ENCODE assay signal across 10 cellular contexts in the genomic region with DNA sequence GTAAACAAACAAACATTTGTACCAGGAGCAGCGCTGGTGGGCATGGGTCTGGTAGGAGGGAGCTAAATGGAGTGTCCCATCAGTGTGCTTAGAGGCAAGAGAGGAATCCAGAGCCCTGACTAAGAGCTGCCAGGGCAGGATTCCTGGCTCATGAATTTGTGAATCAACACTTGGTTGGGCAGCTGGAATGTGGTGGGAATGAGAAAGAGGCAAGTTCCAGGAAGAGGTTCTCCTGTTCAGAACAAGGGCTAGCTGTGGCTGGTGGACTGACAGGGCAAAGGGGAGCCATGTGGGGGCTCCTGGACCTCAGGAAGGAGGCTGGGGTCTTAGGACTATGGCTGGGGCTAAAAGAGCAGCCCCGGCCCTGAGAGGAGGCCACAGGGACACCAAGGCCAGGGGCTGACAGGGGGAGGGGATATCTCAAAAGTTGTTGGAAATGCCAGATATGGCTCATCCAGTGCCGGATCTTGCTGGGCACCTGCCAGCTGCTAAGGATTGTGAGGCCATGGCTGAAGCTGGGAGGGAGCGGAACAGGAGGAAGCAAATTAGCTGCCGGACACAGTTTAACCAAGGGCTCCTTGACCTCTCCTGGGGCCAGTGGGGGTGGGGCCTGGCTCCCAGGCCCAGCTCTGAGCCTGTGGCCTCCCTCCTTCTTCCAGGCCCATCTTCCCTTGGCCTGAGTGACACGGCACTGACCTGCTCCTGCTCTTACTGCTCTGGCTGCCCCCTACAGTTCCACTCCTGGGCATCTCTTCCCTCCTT. TPM values are rescaled to one million over a fixed set of nuclear protein-coding genes. Genes with fewer than 3 reads are reported as not detected.
DNase-seq lines count a peak whose midpoint lies in the region; ATAC-seq and TF ChIP-seq lines count a peak whose summit lies in the region.
"Had no signal": no experiment of that assay in that cellular context is flagged by ENCODE, and none has a peak within 500 bp of the region (broad histone marks: within the 10 kb centered on the region; RNA-seq: fewer than 3 reads in every experiment).

No MANE protein-coding gene starts in this region.

- peaks cover 10% of the 10 kb centered on the region for H3K27me3 Mint-ChIP-seq in activated CD8-positive, alpha-beta memory T cell treated with anti-CD3 and anti-CD28 coated beads, Interleukin-2, amount 10 ng/mL, durations not matched to agents 7 days and 5 days

- no peak for TF ChIP-seq POLR2A in right lobe of liver (IDR thresholded peaks at IDR 0.05)

- H3K27me3 ChIP-seq in right lobe of liver = no peaks in the 10 kb centered on the region

- H3K27ac ChIP-seq in coronary artery (peak overlapping the region; percentile 89 to 93), right lobe of liver (peak overlapping the region in 1 of 3 donors; percentile 22)

- no peak for ATAC-seq in activated CD8-positive, alpha-beta memory T cell treated with anti-CD3 and anti-CD28 coated beads, Interleukin-2, amount 10 ng/mL, durations not matched to agents 7 days and 5 days
- ATAC-seq in right lobe of liver (peak; percentile 34 to 63 (median 46)), HG03521 (IDR thresholded peaks at IDR 0.05; ENCODE audit: unreplicated experiment) (no peak)

- no peak for TF ChIP-seq CTCF in coronary artery (IDR thresholded peaks at IDR 0.05)
- TF ChIP-seq CTCF in right lobe of liver (IDR thresholded peaks at IDR 0.05) = no peak

- no peaks in the 10 kb centered on the region for H3K4me1 ChIP-seq in right lobe of liver

- H3K27ac Mint-ChIP-seq in activated CD8-positive, alpha-beta memory T cell treated with anti-CD3 and anti-CD28 coated beads, Interleukin-2, amount 10 ng/mL, durations not matched to agents 7 days and 5 days = no peak overlapping the region
- H3K27ac Mint-ChIP-seq: activated CD4-positive, alpha-beta T cell treated with anti-CD3 and anti-CD28 coated beads, Interleukin-2, amount 10 ng/mL, durations not matched to agents 24 days and 14 days had no signal

- no peaks in the 10 kb centered on the region for H3K36me3 ChIP-seq in right lobe of liver

- H3K4me1 Mint-ChIP-seq in activated CD8-positive, alpha-beta memory T cell treated with anti-CD3 and anti-CD28 coated beads, Interleukin-2, amount 10 ng/mL, durations not matched to agents 7 days and 5 days = peaks cover 2% of the 10 kb centered on the region
- H3K4me1 Mint-ChIP-seq: activated CD4-positive, alpha-beta T cell treated with anti-CD3 and anti-CD28 coated beads, Interleukin-2, amount 10 ng/mL, durations not matched to agents 24 days and 14 days had no signal

- no peaks in the 10 kb centered on the region for H3K36me3 Mint-ChIP-seq in activated CD8-positive, alpha-beta memory T cell treated with anti-CD3 and anti-CD28 coated beads, Interleukin-2, amount 10 ng/mL, durations not matched to agents 7 days and 5 days

- no peaks in the 10 kb centered on the region for H3K9me3 Mint-ChIP-seq in activated CD8-positive, alpha-beta memory T cell treated with anti-CD3 and anti-CD28 coated beads, Interleukin-2, amount 10 ng/mL, durations not matched to agents 7 days and 5 days (ENCODE audit: low read depth)
- H3K9me3 Mint-ChIP-seq: activated CD4-positive, alpha-beta T cell treated with anti-CD3 and anti-CD28 coated beads, Interleukin-2, amount 10 ng/mL, durations not matched to agents 24 days and 14 days had no signal

- DNase-seq in activated CD8-positive, alpha-beta memory T cell treated with anti-CD3 and anti-CD28 coated beads for 24 hours = peak; percentile 26
- no peak for DNase-seq in activated CD8-positive, alpha-beta memory T cell treated with anti-CD3 and anti-CD28 coated beads, Interleukin-2, amount 10 ng/mL, durations not matched to agents 7 days and 5 days
- peak; percentile 87 for DNase-seq in coronary artery (ENCODE audit: low spot score)
- DNase-seq in right lobe of liver = peak in 1 of 3 donors; percentile 47
- peak; percentile 45 for DNase-seq in ureter (ENCODE audit: low spot score)
- DNase-seq in activated naive CD4-positive, alpha-beta T cell (lab: John Stamatoyannopoulos, UW) = no peak
- DNase-seq in NCI-H2171 (lab: John Stamatoyannopoulos, UW) = no peak
- DNase-seq: activated CD4-positive, alpha-beta T cell treated with anti-CD3 and anti-CD28 coated beads, Interleukin-2, amount 10 ng/mL, durations not matched to agents 24 days and 14 days; AML-193 had no signal

- intact Hi-C loops in right lobe of liver (cut with DNase I) = no loop called here

- H3K4me3 ChIP-seq in coronary artery (peak overlapping the region; percentile 31), right lobe of liver (no peak overlapping the region)

- CTCF ChIA-PET in activated CD8-positive, alpha-beta memory T cell treated with anti-CD3 and anti-CD28 coated beads, Interleukin-2, amount 10 ng/mL, durations not matched to agents 7 days and 5 days (lab: Charles Lee) = no interaction called here

- no peak overlapping the region for H3K4me3 Mint-ChIP-seq in activated CD8-positive, alpha-beta memory T cell treated with anti-CD3 and anti-CD28 coated beads, Interleukin-2, amount 10 ng/mL, durations not matched to agents 7 days and 5 days
- H3K4me3 Mint-ChIP-seq: activated CD4-positive, alpha-beta T cell treated with anti-CD3 and anti-CD28 coated beads, Interleukin-2, amount 10 ng/mL, durations not matched to agents 24 days and 14 days had no signal

- WGBS in right lobe of liver (ENCODE audit: insufficient coverage, low coverage, low lambda C conversion rate, missing lambda C conversion rate) = 95% methylated on average over 2 of the region's 6 CpGs

- H3K9me3 ChIP-seq in right lobe of liver = no peaks in the 10 kb centered on the region

RNA-seq across cellular contexts. Expression of gene P2RY6, which starts 14.6 kb away (rescaled TPM):
- not detected for total RNA-seq in activated CD8-positive, alpha-beta memory T cell treated with anti-CD3 and anti-CD28 coated beads, Interleukin-2, amount 10 ng/mL, durations not matched to agents 7 days and 5 days
- total RNA-seq in right lobe of liver (1 to 10 TPM in 1 of 6 experiments, under 1 TPM in 5; 0.24 to 1.8 (median 0.62) TPM), ureter (2.2 TPM)
- total RNA-seq: activated CD4-positive, alpha-beta T cell treated with anti-CD3 and anti-CD28 coated beads, Interleukin-2, amount 10 ng/mL, durations not matched to agents 24 days and 14 days had no signal

RNA-seq across cellular contexts. Expression of gene P2RY2, which starts 39.4 kb away (rescaled TPM):
- not detected for total RNA-seq in activated CD8-positive, alpha-beta memory T cell treated with anti-CD3 and anti-CD28 coated beads, Interleukin-2, amount 10 ng/mL, durations not matched to agents 7 days and 5 days
- total RNA-seq in right lobe of liver (1 to 10 TPM; 2.6 to 5.1 (median 3.5) TPM), ureter (20.2 TPM)
- total RNA-seq: activated CD4-positive, alpha-beta T cell treated with anti-CD3 and anti-CD28 coated beads, Interleukin-2, amount 10 ng/mL, durations not matched to agents 24 days and 14 days had no signal

RNA-seq across cellular contexts. Expression of gene ARHGEF17, which starts 50.6 kb away (rescaled TPM):
- total RNA-seq in activated CD8-positive, alpha-beta memory T cell treated with anti-CD3 and anti-CD28 coated beads, Interleukin-2, amount 10 ng/mL, durations not matched to agents 7 days and 5 days = not detected
- total RNA-seq in right lobe of liver (1 to 10 TPM; 4.6 to 7.3 (median 5.4) TPM), ureter (71.5 TPM)
- total RNA-seq: activated CD4-positive, alpha-beta T cell treated with anti-CD3 and anti-CD28 coated beads, Interleukin-2, amount 10 ng/mL, durations not matched to agents 24 days and 14 days had no signal

Comparison
In these comparisons a context has a peak if more than half of its experiments do, and no peak if none do; other contexts are left out.
1. DNase-seq: peak in activated CD8-positive, alpha-beta memory T cell treated with anti-CD3 and anti-CD28 coated beads for 24 hours (single experiment), coronary artery (single experiment) and ureter (single experiment); none in activated CD8-positive, alpha-beta memory T cell treated with anti-CD3 and anti-CD28 coated beads, Interleukin-2, amount 10 ng/mL, durations not matched to agents 7 days and 5 days (single experiment), activated naive CD4-positive, alpha-beta T cell (0 of 4) and NCI-H2171 (single experiment).
2. ATAC-seq: peak in right lobe of liver (4 of 4); none in activated CD8-positive, alpha-beta memory T cell treated with anti-CD3 and anti-CD28 coated beads, Interleukin-2, amount 10 ng/mL, durations not matched to agents 7 days and 5 days (single experiment) and HG03521 (single experiment).